ENCODE assay signal across 1 cellular context in the genomic region with DNA sequence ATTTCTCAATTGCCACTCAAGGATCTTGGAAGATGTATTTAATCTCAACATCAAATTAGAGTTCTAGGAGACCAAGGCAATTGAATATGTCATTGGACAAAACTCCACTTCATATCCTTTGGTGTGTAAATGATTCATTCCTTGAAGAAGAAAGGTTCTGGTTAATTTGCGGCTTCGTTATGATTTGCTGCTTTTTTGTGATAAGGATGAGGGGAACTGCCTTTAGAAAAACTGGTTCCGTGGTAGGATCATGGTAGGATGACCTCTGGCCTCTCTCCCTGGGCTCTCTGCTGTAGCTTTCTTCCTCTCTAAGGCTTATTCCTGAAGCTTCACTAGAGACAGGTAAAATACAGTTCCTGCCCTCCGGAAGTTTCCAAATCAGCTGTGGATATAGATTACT.
TF ChIP-seq lines count a peak whose summit lies in the region.

No MANE protein-coding gene starts in this region.

TF ChIP-seq in GM23338, 12 proteins besides CTCF, POLR2A, EP300 and RAD21 (continued from another document):
- TF ChIP-seq, protein P1, sequence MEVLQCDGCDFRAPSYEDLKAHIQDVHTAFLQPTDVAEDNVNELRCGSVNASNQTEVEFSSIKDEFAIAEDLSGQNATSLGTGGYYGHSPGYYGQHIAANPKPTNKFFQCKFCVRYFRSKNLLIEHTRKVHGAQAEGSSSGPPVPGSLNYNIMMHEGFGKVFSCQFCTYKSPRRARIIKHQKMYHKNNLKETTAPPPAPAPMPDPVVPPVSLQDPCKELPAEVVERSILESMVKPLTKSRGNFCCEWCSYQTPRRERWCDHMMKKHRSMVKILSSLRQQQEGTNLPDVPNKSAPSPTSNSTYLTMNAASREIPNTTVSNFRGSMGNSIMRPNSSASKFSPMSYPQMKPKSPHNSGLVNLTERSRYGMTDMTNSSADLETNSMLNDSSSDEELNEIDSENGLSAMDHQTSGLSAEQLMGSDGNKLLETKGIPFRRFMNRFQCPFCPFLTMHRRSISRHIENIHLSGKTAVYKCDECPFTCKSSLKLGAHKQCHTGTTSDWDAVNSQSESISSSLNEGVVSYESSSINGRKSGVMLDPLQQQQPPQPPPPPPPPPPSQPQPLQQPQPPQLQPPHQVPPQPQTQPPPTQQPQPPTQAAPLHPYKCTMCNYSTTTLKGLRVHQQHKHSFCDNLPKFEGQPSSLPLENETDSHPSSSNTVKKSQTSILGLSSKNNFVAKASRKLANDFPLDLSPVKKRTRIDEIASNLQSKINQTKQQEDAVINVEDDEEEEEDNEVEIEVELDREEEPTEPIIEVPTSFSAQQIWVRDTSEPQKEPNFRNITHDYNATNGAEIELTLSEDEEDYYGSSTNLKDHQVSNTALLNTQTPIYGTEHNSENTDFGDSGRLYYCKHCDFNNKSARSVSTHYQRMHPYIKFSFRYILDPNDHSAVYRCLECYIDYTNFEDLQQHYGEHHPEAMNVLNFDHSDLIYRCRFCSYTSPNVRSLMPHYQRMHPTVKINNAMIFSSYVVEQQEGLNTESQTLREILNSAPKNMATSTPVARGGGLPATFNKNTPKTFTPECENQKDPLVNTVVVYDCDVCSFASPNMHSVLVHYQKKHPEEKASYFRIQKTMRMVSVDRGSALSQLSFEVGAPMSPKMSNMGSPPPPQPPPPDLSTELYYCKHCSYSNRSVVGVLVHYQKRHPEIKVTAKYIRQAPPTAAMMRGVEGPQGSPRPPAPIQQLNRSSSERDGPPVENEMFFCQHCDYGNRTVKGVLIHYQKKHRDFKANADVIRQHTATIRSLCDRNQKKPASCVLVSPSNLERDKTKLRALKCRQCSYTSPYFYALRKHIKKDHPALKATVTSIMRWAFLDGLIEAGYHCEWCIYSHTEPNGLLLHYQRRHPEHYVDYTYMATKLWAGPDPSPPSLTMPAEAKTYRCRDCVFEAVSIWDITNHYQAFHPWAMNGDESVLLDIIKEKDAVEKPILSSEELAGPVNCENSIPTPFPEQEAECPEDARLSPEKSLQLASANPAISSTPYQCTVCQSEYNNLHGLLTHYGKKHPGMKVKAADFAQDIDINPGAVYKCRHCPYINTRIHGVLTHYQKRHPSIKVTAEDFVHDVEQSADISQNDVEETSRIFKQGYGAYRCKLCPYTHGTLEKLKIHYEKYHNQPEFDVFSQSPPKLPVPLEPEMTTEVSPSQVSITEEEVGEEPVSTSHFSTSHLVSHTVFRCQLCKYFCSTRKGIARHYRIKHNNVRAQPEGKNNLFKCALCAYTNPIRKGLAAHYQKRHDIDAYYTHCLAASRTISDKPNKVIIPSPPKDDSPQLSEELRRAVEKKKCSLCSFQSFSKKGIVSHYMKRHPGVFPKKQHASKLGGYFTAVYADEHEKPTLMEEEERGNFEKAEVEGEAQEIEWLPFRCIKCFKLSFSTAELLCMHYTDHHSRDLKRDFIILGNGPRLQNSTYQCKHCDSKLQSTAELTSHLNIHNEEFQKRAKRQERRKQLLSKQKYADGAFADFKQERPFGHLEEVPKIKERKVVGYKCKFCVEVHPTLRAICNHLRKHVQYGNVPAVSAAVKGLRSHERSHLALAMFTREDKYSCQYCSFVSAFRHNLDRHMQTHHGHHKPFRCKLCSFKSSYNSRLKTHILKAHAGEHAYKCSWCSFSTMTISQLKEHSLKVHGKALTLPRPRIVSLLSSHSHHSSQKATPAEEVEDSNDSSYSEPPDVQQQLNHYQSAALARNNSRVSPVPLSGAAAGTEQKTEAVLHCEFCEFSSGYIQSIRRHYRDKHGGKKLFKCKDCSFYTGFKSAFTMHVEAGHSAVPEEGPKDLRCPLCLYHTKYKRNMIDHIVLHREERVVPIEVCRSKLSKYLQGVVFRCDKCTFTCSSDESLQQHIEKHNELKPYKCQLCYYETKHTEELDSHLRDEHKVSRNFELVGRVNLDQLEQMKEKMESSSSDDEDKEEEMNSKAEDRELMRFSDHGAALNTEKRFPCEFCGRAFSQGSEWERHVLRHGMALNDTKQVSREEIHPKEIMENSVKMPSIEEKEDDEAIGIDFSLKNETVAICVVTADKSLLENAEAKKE (CRISPR knock-in tag; IDR thresholded peaks at IDR 0.05): no peak
- TF ChIP-seq ZNF114 (CRISPR knock-in tag; IDR thresholded peaks at IDR 0.05): no peak
- no peak for TF ChIP-seq EZH2phosphoT487 (IDR thresholded peaks at IDR 0.05; ENCODE audit: unreplicated experiment)
- no peak for TF ChIP-seq STAT1 (IDR thresholded peaks at IDR 0.05; ENCODE audit: unreplicated experiment)
- TF ChIP-seq, protein P2, sequence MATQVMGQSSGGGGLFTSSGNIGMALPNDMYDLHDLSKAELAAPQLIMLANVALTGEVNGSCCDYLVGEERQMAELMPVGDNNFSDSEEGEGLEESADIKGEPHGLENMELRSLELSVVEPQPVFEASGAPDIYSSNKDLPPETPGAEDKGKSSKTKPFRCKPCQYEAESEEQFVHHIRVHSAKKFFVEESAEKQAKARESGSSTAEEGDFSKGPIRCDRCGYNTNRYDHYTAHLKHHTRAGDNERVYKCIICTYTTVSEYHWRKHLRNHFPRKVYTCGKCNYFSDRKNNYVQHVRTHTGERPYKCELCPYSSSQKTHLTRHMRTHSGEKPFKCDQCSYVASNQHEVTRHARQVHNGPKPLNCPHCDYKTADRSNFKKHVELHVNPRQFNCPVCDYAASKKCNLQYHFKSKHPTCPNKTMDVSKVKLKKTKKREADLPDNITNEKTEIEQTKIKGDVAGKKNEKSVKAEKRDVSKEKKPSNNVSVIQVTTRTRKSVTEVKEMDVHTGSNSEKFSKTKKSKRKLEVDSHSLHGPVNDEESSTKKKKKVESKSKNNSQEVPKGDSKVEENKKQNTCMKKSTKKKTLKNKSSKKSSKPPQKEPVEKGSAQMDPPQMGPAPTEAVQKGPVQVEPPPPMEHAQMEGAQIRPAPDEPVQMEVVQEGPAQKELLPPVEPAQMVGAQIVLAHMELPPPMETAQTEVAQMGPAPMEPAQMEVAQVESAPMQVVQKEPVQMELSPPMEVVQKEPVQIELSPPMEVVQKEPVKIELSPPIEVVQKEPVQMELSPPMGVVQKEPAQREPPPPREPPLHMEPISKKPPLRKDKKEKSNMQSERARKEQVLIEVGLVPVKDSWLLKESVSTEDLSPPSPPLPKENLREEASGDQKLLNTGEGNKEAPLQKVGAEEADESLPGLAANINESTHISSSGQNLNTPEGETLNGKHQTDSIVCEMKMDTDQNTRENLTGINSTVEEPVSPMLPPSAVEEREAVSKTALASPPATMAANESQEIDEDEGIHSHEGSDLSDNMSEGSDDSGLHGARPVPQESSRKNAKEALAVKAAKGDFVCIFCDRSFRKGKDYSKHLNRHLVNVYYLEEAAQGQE (IDR thresholded peaks at IDR 0.05; ENCODE audit: unreplicated experiment): no peak
- no peak for TF ChIP-seq POLR2AphosphoS5 (IDR thresholded peaks at IDR 0.05; ENCODE audit: low read depth)
- no peak for TF ChIP-seq JUNB (IDR thresholded peaks at IDR 0.05; ENCODE audit: unreplicated experiment)
- TF ChIP-seq CREB1 (CRISPR knock-in tag; IDR thresholded peaks at IDR 0.05; ENCODE audit: low read depth): no peak
- TF ChIP-seq, protein P3, sequence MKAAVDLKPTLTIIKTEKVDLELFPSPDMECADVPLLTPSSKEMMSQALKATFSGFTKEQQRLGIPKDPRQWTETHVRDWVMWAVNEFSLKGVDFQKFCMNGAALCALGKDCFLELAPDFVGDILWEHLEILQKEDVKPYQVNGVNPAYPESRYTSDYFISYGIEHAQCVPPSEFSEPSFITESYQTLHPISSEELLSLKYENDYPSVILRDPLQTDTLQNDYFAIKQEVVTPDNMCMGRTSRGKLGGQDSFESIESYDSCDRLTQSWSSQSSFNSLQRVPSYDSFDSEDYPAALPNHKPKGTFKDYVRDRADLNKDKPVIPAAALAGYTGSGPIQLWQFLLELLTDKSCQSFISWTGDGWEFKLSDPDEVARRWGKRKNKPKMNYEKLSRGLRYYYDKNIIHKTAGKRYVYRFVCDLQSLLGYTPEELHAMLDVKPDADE (IDR thresholded peaks at IDR 0.05): no peak
TF ChIP-seq in GM23338: peak in this region for 0.
